In genomic region chr17:44968225-44969143, GRCh38 we compare ENCODE assay signal across 8 cellular contexts. TPM values are rescaled to one million over a fixed set of nuclear protein-coding genes. Genes with fewer than 3 reads are reported as not detected.
A peak's percentile ranks its signal among the peaks of the same experiment; 100 is the strongest.
DNase-seq lines count a peak whose midpoint lies in the region; ATAC-seq and TF ChIP-seq lines count a peak whose summit lies in the region.

C1QL1 (minus strand) TSS chr17:44968303; CDS start chr17:44968048, 255 bp downstream.

- intact Hi-C loops in PC-9 (cut with micrococcal nuclease; ENCODE audit: unreplicated experiment), result no loop called here

- H3K4me2 ChIP-seq in PC-9 (peak within 1 kb of the TSS; percentile 73), fibroblast of lung (ENCODE audit: extremely low read depth, insufficient read depth, low read length) (peak within 1 kb of the TSS; percentile 97)

- H3K4me3 Mint-ChIP-seq in activated T-cell treated with anti-CD3 and anti-CD28 coated beads, Interleukin-2, amount 50 U/mL, for 72 hours, result peak within 1 kb of the TSS; percentile 83 to 85
- peak within 1 kb of the TSS; percentile 70 to 90 (median 78) for H3K4me3 Mint-ChIP-seq in naive thymus-derived CD8-positive, alpha-beta T cell

- H3K27me3 Mint-ChIP-seq in activated T-cell treated with anti-CD3 and anti-CD28 coated beads, Interleukin-2, amount 50 U/mL, for 72 hours (ENCODE audit: low read depth), result peaks cover 65% of the 10 kb centered on the region
- peaks cover 30 to 57% (median 47%) of the 10 kb centered on the region in 5 donors for H3K27me3 Mint-ChIP-seq in naive thymus-derived CD8-positive, alpha-beta T cell

- H3K36me3 ChIP-seq in PC-9 (ENCODE audit: low read depth) (no peaks in the 10 kb centered on the region), fibroblast of lung (ENCODE audit: control insufficient read depth, insufficient read depth, low read length) (no peaks in the 10 kb centered on the region)

- peak; percentile 65 for ATAC-seq in GM21515 (IDR thresholded peaks at IDR 0.05; ENCODE audit: unreplicated experiment)
- ATAC-seq in activated T-cell treated with anti-CD3 and anti-CD28 coated beads, Interleukin-2, amount 50 U/mL, for 72 hours (replicated peaks in 1 of 2), result peak; percentile 75 to 79
- peak; percentile 87 to 88 for ATAC-seq in naive thymus-derived CD8-positive, alpha-beta T cell

- no peak within 1 kb of the TSS for H3K27ac Mint-ChIP-seq in activated T-cell treated with anti-CD3 and anti-CD28 coated beads, Interleukin-2, amount 50 U/mL, for 72 hours
- peak within 1 kb of the TSS in 3 of 10 donors; percentile 8 to 49 (median 12) for H3K27ac Mint-ChIP-seq in naive thymus-derived CD8-positive, alpha-beta T cell

- H3K9me3 ChIP-seq in PC-9 (ENCODE audit: insufficient read depth, low read depth) (no peaks in the 10 kb centered on the region), fibroblast of lung (ENCODE audit: control insufficient read depth, insufficient read depth, low read depth, low read length) (no peaks in the 10 kb centered on the region)

- BruUV-seq in PC-9 (replicated peaks; lab: Mats Ljungman, UMichigan), result no TSS peak

- H2AFZ ChIP-seq in PC-9, result peak within 1 kb of the TSS; percentile 70
- peak within 1 kb of the TSS; percentile 62 for H2AFZ ChIP-seq in fibroblast of lung (ENCODE audit: low read length)

- no peaks in the 10 kb centered on the region for H3K79me2 ChIP-seq in PC-9 (ENCODE audit: low read depth)
- H3K79me2 ChIP-seq in fibroblast of lung (ENCODE audit: control insufficient read depth, insufficient read depth, low read length), result no peaks in the 10 kb centered on the region

- no peaks in the 10 kb centered on the region for H4K20me1 ChIP-seq in PC-9 (ENCODE audit: insufficient read depth)
- no peaks in the 10 kb centered on the region for H4K20me1 ChIP-seq in fibroblast of lung (ENCODE audit: control insufficient read depth, extremely low read depth, insufficient read depth, low read length)

- peaks cover 35% of the 10 kb centered on the region for H3K4me1 Mint-ChIP-seq in activated T-cell treated with anti-CD3 and anti-CD28 coated beads, Interleukin-2, amount 50 U/mL, for 72 hours (ENCODE audit: low read depth)
- peaks cover 23 to 39% (median 37%) of the 10 kb centered on the region in 4 donors for H3K4me1 Mint-ChIP-seq in naive thymus-derived CD8-positive, alpha-beta T cell

- no peak within 1 kb of the TSS for H3K9ac ChIP-seq in fibroblast of lung (ENCODE audit: insufficient read depth, low read length)

- H3K27me3 ChIP-seq in PC-9 (ENCODE audit: insufficient read depth, low read depth), result peaks cover 17% of the 10 kb centered on the region; the same call in 1 of the 2 replicates
- H3K27me3 ChIP-seq in fibroblast of lung (ENCODE audit: control insufficient read depth, insufficient read depth, low read length), result peaks cover 36% of the 10 kb centered on the region

- peaks cover 6% of the 10 kb centered on the region; the same call in 1 of the 2 replicates for H3F3A ChIP-seq in PC-9 (ENCODE audit: insufficient read depth, low read depth)

- H3K4me3 ChIP-seq in PC-9 (peak within 1 kb of the TSS; percentile 47), fibroblast of lung (replicated peaks in 1 of 4; ENCODE audit: control extremely low read depth in 1 of 4, insufficient read depth in 1 of 4, low read depth in 3 of 4, low read length in 4 of 4) (peak within 1 kb of the TSS; percentile 56 to 63 (median 57))

- no peak within 1 kb of the TSS for H3K27ac ChIP-seq in PC-9
- no peak within 1 kb of the TSS for H3K27ac ChIP-seq in fibroblast of lung (ENCODE audit: insufficient read depth, low read length)

- CTCF ChIA-PET in PC-9 (lab: Charles Lee), result interaction anchor here (0.6 to 0.7 kb wide), 2 partner anchors 48 to 77 kb away, joined by 3 to 4 read pairs; no protein-coding TSS in a partner anchor

- H3K36me3 Mint-ChIP-seq in activated T-cell treated with anti-CD3 and anti-CD28 coated beads, Interleukin-2, amount 50 U/mL, for 72 hours (ENCODE audit: insufficient read depth in 2 of 2), result no peaks in the 10 kb centered on the region
- peaks cover 0 to 6% (median 6%) of the 10 kb centered on the region in 3 donors for H3K36me3 Mint-ChIP-seq in naive thymus-derived CD8-positive, alpha-beta T cell

- POLR2A ChIA-PET in PC-9 (lab: Charles Lee; ENCODE audit: unreplicated experiment), result interaction anchor here (0.6 to 0.7 kb wide), 6 partner anchors 13 to 373 kb away, joined by 4 to 14 read pairs (median 10); no protein-coding TSS in a partner anchor
- POLR2A ChIA-PET in naive thymus-derived CD8-positive, alpha-beta T cell (lab: Charles Lee), result interaction anchor here (1.0 to 1.1 kb wide), 2 partner anchors 18 to 69 kb away, joined by 3 read pairs; partner anchors contain the start of gene EFTUD2

- no peaks in the 10 kb centered on the region for H3K9me2 ChIP-seq in PC-9 (ENCODE audit: insufficient read depth)

- TF ChIP-seq CTCF in PC-9 (conservative IDR thresholded peaks at IDR 0.05), result no peak
- peak; percentile 3 to 28 for TF ChIP-seq CTCF in fibroblast of lung (conservative IDR thresholded peaks at IDR 0.05 in 1 of 2, IDR thresholded peaks at IDR 0.05 in 1 of 2; ENCODE audit: low read depth in 1 of 2, low read length in 2 of 2)

- DNase-seq in COLO829 (ENCODE audit: low spot score) (peak; percentile 98), HuH-7.5 (ENCODE audit: low spot score) (peak; percentile 99), PC-9 (peak; percentile 63 to 89), fibroblast of lung (ENCODE audit: low read depth in 2 of 2) (peak; percentile 84 to 86)
- DNase-seq in activated T-cell treated with anti-CD3 and anti-CD28 coated beads, Interleukin-2, amount 50 U/mL, for 72 hours, result peak; percentile 90 to 93
- peak; percentile 62 to 91 (median 74) for DNase-seq in naive thymus-derived CD8-positive, alpha-beta T cell
- peak; percentile 78 to 81 for DNase-seq in stimulated activated CD8-positive, alpha-beta memory T cell treated with anti-CD3 and anti-CD28 coated beads, Interleukin-7, amount 100 ng/mL, for 48 hours (ENCODE audit: extremely low read depth in 1 of 2, low read depth in 1 of 2)

- H3K4me1 ChIP-seq in PC-9 (replicated peaks; ENCODE audit: insufficient read depth), result no peaks in the 10 kb centered on the region
- H3K4me1 ChIP-seq in fibroblast of lung (ENCODE audit: control insufficient read depth, extremely low read depth, insufficient read depth, low read length), result peaks cover 2% of the 10 kb centered on the region

- no peaks in the 10 kb centered on the region for H3K9me3 Mint-ChIP-seq in activated T-cell treated with anti-CD3 and anti-CD28 coated beads, Interleukin-2, amount 50 U/mL, for 72 hours
- peaks cover 0 to 3% (median 0%) of the 10 kb centered on the region in 9 donors for H3K9me3 Mint-ChIP-seq in naive thymus-derived CD8-positive, alpha-beta T cell

RNA-seq across cellular contexts. Expression of gene C1QL1, which starts in this region (rescaled TPM):
- total RNA-seq in PC-9 (2021), result 0.93 and 1.3 TPM in 2 replicates
- 1 to 10 TPM in 1 of 2 donors, under 1 TPM in 1; 0.94 to 2.0 TPM for total RNA-seq in activated T-cell treated with anti-CD3 and anti-CD28 coated beads, Interleukin-2, amount 50 U/mL, for 72 hours
- total RNA-seq in fibroblast of lung, result 1.3 and 1.8 TPM in 2 replicates
- polyA plus RNA-seq in fibroblast of lung, result 0.53 and 1.0 TPM in 2 replicates
- 0.83 and 2.4 TPM in 2 replicates for polyA plus RNA-seq in fibroblast of lung (2012)
- polyA minus RNA-seq in fibroblast of lung (ENCODE audit: low replicate concordance), result 0.19 and 0.79 TPM in 2 replicates
- not detected for total RNA-seq in naive thymus-derived CD8-positive, alpha-beta T cell
- not detected for polyA plus RNA-seq in naive thymus-derived CD8-positive, alpha-beta T cell

Comparison
In these comparisons a context has a peak if more than half of its experiments do, and no peak if none do; other contexts are left out.
1. Peak in DNase-seq and ATAC-seq in naive thymus-derived CD8-positive, alpha-beta T cell; RNA of the gene not detected or under 1 TPM.